In the genomic region with DNA sequence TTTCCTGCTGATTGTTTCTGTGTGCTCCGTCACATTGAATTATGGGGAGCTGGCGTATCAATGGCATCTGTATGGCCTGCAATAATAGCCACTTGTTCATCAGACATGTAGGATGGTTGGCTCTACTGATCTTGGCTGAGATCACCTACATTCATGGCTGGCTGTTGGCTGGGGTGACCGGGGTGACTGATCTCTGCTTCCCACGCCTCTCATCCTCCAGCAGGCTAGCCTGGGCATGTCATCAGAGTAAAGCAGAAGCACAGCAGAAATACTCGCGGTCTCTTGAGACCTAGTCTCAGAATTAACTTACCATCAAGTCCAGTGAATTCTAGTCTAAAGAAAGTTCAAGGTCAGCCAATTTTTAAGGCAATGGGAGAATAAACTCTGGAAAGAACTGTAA, we compare ENCODE assay signal across 14 cellular contexts.
A peak's percentile ranks its signal among the peaks of the same experiment; 100 is the strongest.
DNase-seq lines count a peak whose midpoint lies in the region; ATAC-seq and TF ChIP-seq lines count a peak whose summit lies in the region.
"Had no signal": no experiment of that assay in that cellular context is flagged by ENCODE, and none has a peak within 500 bp of the region (broad histone marks: within the 10 kb centered on the region; RNA-seq: fewer than 3 reads in every experiment).

No MANE protein-coding gene starts in this region.

- H3K27ac ChIP-seq in mammary epithelial cell (ENCODE audit: insufficient read depth, low read depth, low read length) (peak overlapping the region; percentile 81), hepatocyte (no peak overlapping the region), stomach (peak overlapping the region in 4 of 5 donors; percentile 50 to 84 (median 73)), PC-9 (no peak overlapping the region)

- H3F3A ChIP-seq in PC-9 (ENCODE audit: insufficient read depth, low read depth): no peaks in the 10 kb centered on the region

- no peak overlapping the region for H3K27ac Mint-ChIP-seq in progenitor cell of endocrine pancreas
- H3K27ac Mint-ChIP-seq: CD4-positive, alpha-beta memory T cell had no signal

- BruUV-seq in mammary epithelial cell (replicated peaks; lab: Mats Ljungman, UMichigan) (no TSS peak), PC-9 (replicated peaks; lab: Mats Ljungman, UMichigan) (no TSS peak)

- no peaks in the 10 kb centered on the region for H4K20me1 ChIP-seq in mammary epithelial cell (ENCODE audit: insufficient read depth, low read length)
- H4K20me1 ChIP-seq in hepatocyte (ENCODE audit: insufficient read depth, poor library complexity, severe bottlenecking): no peaks in the 10 kb centered on the region
- H4K20me1 ChIP-seq in PC-9 (ENCODE audit: insufficient read depth): no peaks in the 10 kb centered on the region

- no peak overlapping the region for H3K4me3 Mint-ChIP-seq in progenitor cell of endocrine pancreas (ENCODE audit: low read depth)
- H3K4me3 Mint-ChIP-seq: CD4-positive, alpha-beta memory T cell had no signal

- TF ChIP-seq CTCF in mammary epithelial cell (conservative IDR thresholded peaks at IDR 0.05 in 1 of 2, IDR thresholded peaks at IDR 0.05 in 1 of 2; ENCODE audit: extremely low read depth in 1 of 2, insufficient read depth in 1 of 2, low read depth in 1 of 2, low read length in 2 of 2): no peak
- TF ChIP-seq CTCF in hepatocyte (IDR thresholded peaks at IDR 0.05; ENCODE audit: poor library complexity): no peak
- TF ChIP-seq CTCF in stomach (IDR thresholded peaks at IDR 0.05): no peak
- no peak for TF ChIP-seq CTCF in progenitor cell of endocrine pancreas (IDR thresholded peaks at IDR 0.05; ENCODE audit: unreplicated experiment)
- TF ChIP-seq CTCF in PC-9 (conservative IDR thresholded peaks at IDR 0.05): no peak

- H3K4me1 Mint-ChIP-seq in progenitor cell of endocrine pancreas (ENCODE audit: low read depth): peaks cover 6% of the 10 kb centered on the region

- no peaks in the 10 kb centered on the region for H3K9me2 ChIP-seq in hepatocyte (replicated peaks; ENCODE audit: insufficient read depth)
- no peaks in the 10 kb centered on the region for H3K9me2 ChIP-seq in PC-9 (ENCODE audit: insufficient read depth)

- peaks cover 62% of the 10 kb centered on the region for H3K27me3 Mint-ChIP-seq in progenitor cell of endocrine pancreas

- H3K36me3 ChIP-seq in mammary epithelial cell (ENCODE audit: insufficient read depth, low read length) (no peaks in the 10 kb centered on the region), hepatocyte (replicated peaks; ENCODE audit: insufficient read depth, low read depth) (no peaks in the 10 kb centered on the region), stomach (no peaks in the 10 kb centered on the region), PC-9 (ENCODE audit: low read depth) (no peaks in the 10 kb centered on the region)

- DNase-seq in HT1080 (ENCODE audit: low read depth): peak; percentile 25
- DNase-seq in mammary epithelial cell: peak; percentile 90
- DNase-seq in hepatocyte (ENCODE audit: low spot score): no peak
- no peak for DNase-seq in stomach
- no peak for DNase-seq in progenitor cell of endocrine pancreas (ENCODE audit: low spot score, unreplicated experiment)
- DNase-seq in PC-9: no peak
- DNase-seq: CD4-positive, alpha-beta memory T cell; NCI-H2029; NK-92 treated with Interleukin-12 subunit alpha and Interleukin-12 subunit beta, amount 100 ng/mL, for 24 hours; stimulated activated CD4-positive, alpha-beta T cell treated with anti-CD3 and anti-CD28 coated beads, Interleukin-4, amount 100 ng/mL, for 24 hours; stimulated activated naive CD4-positive, alpha-beta T cell treated with Interleukin-2 at 50 U/mL for 16 hours had no signal

- H3K9me3 ChIP-seq in mammary epithelial cell (replicated peaks; ENCODE audit: insufficient read depth, low read length) (no peaks in the 10 kb centered on the region), hepatocyte (ENCODE audit: low read depth) (no peaks in the 10 kb centered on the region), stomach (no peaks in the 10 kb centered on the region), PC-9 (ENCODE audit: insufficient read depth, low read depth) (no peaks in the 10 kb centered on the region)

- H3K4me3 ChIP-seq in mammary epithelial cell (replicated peaks in 1 of 3; ENCODE audit: insufficient read depth in 1 of 3, low read depth in 2 of 3, low read length in 3 of 3) (peak overlapping the region in 1 of 3 experiments; percentile 4), hepatocyte (no peak overlapping the region), stomach (no peak overlapping the region), PC-9 (no peak overlapping the region)

- H3K4me2 ChIP-seq in mammary epithelial cell (ENCODE audit: insufficient read depth, low read depth, low read length) (peak overlapping the region; percentile 93), hepatocyte (peak overlapping the region; percentile 87), PC-9 (no peak overlapping the region)

- dilution Hi-C loops in mammary epithelial cell (cut with HindIII; ENCODE audit: low sequenced_read_pairs): no loop called here

- TF ChIP-seq EP300 in stomach (IDR thresholded peaks at IDR 0.05): no peak

- POLR2A ChIA-PET in PC-9 (lab: Charles Lee; ENCODE audit: unreplicated experiment): no interaction called here

- no peaks in the 10 kb centered on the region for H3K36me3 Mint-ChIP-seq in progenitor cell of endocrine pancreas (ENCODE audit: insufficient read depth)
- H3K36me3 Mint-ChIP-seq: CD4-positive, alpha-beta memory T cell had no signal

- ATAC-seq in GM21390 (IDR thresholded peaks at IDR 0.05; ENCODE audit: unreplicated experiment): no peak
- ATAC-seq in HG03045 (IDR thresholded peaks at IDR 0.05; ENCODE audit: unreplicated experiment): no peak
- ATAC-seq: left lobe of liver had no signal

- CTCF ChIA-PET in mammary epithelial cell (lab: Charles Lee; ENCODE audit: low non-redundant PET): no interaction called here
- CTCF ChIA-PET in PC-9 (lab: Charles Lee): no interaction called here

- H2AFZ ChIP-seq in mammary epithelial cell (ENCODE audit: low read depth, low read length): peak overlapping the region; percentile 93
- no peak overlapping the region for H2AFZ ChIP-seq in hepatocyte
- H2AFZ ChIP-seq in PC-9: no peak overlapping the region

- 2% methylated on average over 5 of the region's 6 CpGs for WGBS in mammary epithelial cell (ENCODE audit: low coverage, missing lambda C conversion rate)
- WGBS in hepatocyte (ENCODE audit: low lambda C conversion rate, missing lambda C conversion rate): 72% methylated on average over 6 of the region's 6 CpGs
- 63 to 74% (median 70%) methylated on average over 6 of the region's 6 CpGs for WGBS in stomach, 5 donors

- in situ Hi-C loops in mammary epithelial cell (cut with MboI; ENCODE audit: low sequenced_read_pairs in 2 of 2): no loop called here

- TF ChIP-seq POLR2A in stomach (IDR thresholded peaks at IDR 0.05): no peak

- intact Hi-C loops in mammary epithelial cell (cut with micrococcal nuclease) (loop anchor here (10.0 kb wide), 2 partner anchors 180 to 260 kb away; a partner anchor contains a TSS), stomach (cut with DNase I; ENCODE audit: low total_unique reads) (no loop called here), PC-9 (cut with micrococcal nuclease; ENCODE audit: unreplicated experiment) (no loop called here)

- H3K9me3 Mint-ChIP-seq in progenitor cell of endocrine pancreas (ENCODE audit: low read depth): no peaks in the 10 kb centered on the region

- H3K27me3 ChIP-seq in mammary epithelial cell (ENCODE audit: insufficient read depth, low read length) (no peaks in the 10 kb centered on the region), hepatocyte (peaks cover 19% of the 10 kb centered on the region), stomach (peaks cover 0 to 7% (median 0%) of the 10 kb centered on the region in 3 donors), PC-9 (ENCODE audit: insufficient read depth, low read depth) (peaks cover 10% of the 10 kb centered on the region; the same call in 1 of the 2 replicates)

- H3K4me1 ChIP-seq in mammary epithelial cell (ENCODE audit: insufficient read depth, low read length) (peaks cover 30% of the 10 kb centered on the region), hepatocyte (ENCODE audit: insufficient read depth) (peaks cover 9% of the 10 kb centered on the region), stomach (peaks cover 0 to 30% (median 11%) of the 10 kb centered on the region in 4 donors), PC-9 (replicated peaks; ENCODE audit: insufficient read depth) (no peaks in the 10 kb centered on the region)

- H3K9ac ChIP-seq in mammary epithelial cell (ENCODE audit: insufficient read depth, low read length): peak overlapping the region; percentile 30

- H3K79me2 ChIP-seq in mammary epithelial cell (ENCODE audit: insufficient read depth, low read length): no peaks in the 10 kb centered on the region
- no peaks in the 10 kb centered on the region for H3K79me2 ChIP-seq in hepatocyte
- no peaks in the 10 kb centered on the region for H3K79me2 ChIP-seq in PC-9 (ENCODE audit: low read depth)

Comparison
In these comparisons a context has a peak if more than half of its experiments do, and no peak if none do; other contexts are left out.
1. DNase-seq: peak in HT1080 (single experiment) and mammary epithelial cell (single experiment); none in hepatocyte (single experiment), stomach (single experiment), progenitor cell of endocrine pancreas (single experiment) and PC-9 (0 of 2).
2. H3K27ac ChIP-seq: peak in mammary epithelial cell (single experiment) and stomach (4 of 5); none in hepatocyte (single experiment) and PC-9 (single experiment).